1 cellular context compared by ENCODE assay signal in the genomic region with DNA sequence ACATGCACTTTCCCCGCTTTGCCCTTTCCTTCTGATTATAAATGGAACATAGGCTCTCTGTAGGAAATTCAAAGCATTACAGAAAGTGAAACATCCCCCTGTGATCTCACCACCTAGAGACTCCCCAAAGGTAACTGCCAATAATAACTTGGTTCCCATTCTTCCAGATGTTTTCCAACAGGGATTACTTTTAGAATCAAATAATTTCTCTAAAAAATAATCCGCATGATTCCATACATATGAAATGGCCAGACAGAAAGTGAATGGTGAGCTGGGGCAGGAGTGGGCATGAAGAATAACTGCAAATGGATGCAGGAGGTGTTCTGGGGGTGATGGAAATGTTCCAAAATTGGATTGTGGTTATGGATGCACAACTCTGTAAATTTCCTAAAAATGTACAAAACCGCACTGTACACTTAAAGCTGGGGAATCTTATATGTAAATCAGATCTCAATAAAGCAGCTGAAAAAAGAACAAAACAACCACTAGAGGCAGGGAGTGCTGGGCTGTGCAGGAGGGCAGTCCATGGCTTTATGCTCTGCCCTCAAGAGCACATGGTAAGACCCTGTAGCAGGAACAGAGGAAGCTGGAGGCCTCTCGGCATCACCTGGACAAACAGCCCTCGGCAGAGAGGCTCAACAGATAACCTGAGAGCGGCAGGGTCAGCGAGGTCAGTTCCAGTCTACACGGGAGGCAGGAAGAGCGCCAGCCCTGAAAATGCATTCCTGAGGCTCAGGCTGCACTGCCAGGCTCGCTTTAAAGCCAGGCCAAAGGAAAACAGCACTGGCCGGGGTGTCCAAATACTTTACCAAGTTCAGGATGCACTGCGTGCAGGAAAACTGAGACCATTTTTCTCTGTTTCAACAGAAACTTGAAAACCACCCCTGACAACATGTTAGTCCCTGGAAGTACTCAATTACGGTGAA.
TF ChIP-seq lines count a peak whose summit lies in the region.

No MANE protein-coding gene starts in this region.

TF ChIP-seq in HepG2, 621 proteins besides CTCF, POLR2A, EP300 and RAD21 (continued from another document and continues in another):
- TF ChIP-seq, protein P1, sequence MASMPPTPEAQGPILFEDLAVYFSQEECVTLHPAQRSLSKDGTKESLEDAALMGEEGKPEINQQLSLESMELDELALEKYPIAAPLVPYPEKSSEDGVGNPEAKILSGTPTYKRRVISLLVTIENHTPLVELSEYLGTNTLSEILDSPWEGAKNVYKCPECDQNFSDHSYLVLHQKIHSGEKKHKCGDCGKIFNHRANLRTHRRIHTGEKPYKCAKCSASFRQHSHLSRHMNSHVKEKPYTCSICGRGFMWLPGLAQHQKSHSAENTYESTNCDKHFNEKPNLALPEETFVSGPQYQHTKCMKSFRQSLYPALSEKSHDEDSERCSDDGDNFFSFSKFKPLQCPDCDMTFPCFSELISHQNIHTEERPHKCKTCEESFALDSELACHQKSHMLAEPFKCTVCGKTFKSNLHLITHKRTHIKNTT (CRISPR knock-in tag; IDR thresholded peaks at IDR 0.05): no peak
- TF ChIP-seq, protein P2, sequence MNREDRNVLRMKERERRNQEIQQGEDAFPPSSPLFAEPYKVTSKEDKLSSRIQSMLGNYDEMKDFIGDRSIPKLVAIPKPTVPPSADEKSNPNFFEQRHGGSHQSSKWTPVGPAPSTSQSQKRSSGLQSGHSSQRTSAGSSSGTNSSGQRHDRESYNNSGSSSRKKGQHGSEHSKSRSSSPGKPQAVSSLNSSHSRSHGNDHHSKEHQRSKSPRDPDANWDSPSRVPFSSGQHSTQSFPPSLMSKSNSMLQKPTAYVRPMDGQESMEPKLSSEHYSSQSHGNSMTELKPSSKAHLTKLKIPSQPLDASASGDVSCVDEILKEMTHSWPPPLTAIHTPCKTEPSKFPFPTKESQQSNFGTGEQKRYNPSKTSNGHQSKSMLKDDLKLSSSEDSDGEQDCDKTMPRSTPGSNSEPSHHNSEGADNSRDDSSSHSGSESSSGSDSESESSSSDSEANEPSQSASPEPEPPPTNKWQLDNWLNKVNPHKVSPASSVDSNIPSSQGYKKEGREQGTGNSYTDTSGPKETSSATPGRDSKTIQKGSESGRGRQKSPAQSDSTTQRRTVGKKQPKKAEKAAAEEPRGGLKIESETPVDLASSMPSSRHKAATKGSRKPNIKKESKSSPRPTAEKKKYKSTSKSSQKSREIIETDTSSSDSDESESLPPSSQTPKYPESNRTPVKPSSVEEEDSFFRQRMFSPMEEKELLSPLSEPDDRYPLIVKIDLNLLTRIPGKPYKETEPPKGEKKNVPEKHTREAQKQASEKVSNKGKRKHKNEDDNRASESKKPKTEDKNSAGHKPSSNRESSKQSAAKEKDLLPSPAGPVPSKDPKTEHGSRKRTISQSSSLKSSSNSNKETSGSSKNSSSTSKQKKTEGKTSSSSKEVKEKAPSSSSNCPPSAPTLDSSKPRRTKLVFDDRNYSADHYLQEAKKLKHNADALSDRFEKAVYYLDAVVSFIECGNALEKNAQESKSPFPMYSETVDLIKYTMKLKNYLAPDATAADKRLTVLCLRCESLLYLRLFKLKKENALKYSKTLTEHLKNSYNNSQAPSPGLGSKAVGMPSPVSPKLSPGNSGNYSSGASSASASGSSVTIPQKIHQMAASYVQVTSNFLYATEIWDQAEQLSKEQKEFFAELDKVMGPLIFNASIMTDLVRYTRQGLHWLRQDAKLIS (CRISPR knock-in tag; IDR thresholded peaks at IDR 0.05): no peak
- TF ChIP-seq, protein P3, sequence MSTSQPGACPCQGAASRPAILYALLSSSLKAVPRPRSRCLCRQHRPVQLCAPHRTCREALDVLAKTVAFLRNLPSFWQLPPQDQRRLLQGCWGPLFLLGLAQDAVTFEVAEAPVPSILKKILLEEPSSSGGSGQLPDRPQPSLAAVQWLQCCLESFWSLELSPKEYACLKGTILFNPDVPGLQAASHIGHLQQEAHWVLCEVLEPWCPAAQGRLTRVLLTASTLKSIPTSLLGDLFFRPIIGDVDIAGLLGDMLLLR (CRISPR knock-in tag; IDR thresholded peaks at IDR 0.05): no peak
- TF ChIP-seq AHR (CRISPR knock-in tag; IDR thresholded peaks at IDR 0.05): 0 out of 2 replicates have a peak, but pooled peaks have one; percentile 57
- peak; percentile 61 for TF ChIP-seq ZNF629 (CRISPR knock-in tag; conservative IDR thresholded peaks at IDR 0.05)
- TF ChIP-seq ZFP36 (IDR thresholded peaks at IDR 0.05; ENCODE audit: borderline replicate concordance, low read depth, low read length, partially characterized antibody): no peak
- no peak for TF ChIP-seq RNF2 (conservative IDR thresholded peaks at IDR 0.05; ENCODE audit: low read depth)
- no peak for TF ChIP-seq EED (CRISPR knock-in tag; IDR thresholded peaks at IDR 0.05)
- 0 out of 2 replicates have a peak, but pooled peaks have one; percentile 28 for TF ChIP-seq BORCS8-MEF2B (CRISPR knock-in tag; IDR thresholded peaks at IDR 0.05)
- peak; percentile 94; the same call in 1 of the 2 replicates for TF ChIP-seq ZNF205 (CRISPR knock-in tag; IDR thresholded peaks at IDR 0.05)
- no peak for TF ChIP-seq ZNF138 (CRISPR knock-in tag; IDR thresholded peaks at IDR 0.05; ENCODE audit: low read depth)
- TF ChIP-seq ZMYM3 (CRISPR knock-in tag; IDR thresholded peaks at IDR 0.05): peak; percentile 85
- no peak for TF ChIP-seq SMARCC2 (IDR thresholded peaks at IDR 0.05)
- no peak for TF ChIP-seq ZNF383 (CRISPR knock-in tag; IDR thresholded peaks at IDR 0.05; ENCODE audit: borderline replicate concordance)
- TF ChIP-seq, protein P4, sequence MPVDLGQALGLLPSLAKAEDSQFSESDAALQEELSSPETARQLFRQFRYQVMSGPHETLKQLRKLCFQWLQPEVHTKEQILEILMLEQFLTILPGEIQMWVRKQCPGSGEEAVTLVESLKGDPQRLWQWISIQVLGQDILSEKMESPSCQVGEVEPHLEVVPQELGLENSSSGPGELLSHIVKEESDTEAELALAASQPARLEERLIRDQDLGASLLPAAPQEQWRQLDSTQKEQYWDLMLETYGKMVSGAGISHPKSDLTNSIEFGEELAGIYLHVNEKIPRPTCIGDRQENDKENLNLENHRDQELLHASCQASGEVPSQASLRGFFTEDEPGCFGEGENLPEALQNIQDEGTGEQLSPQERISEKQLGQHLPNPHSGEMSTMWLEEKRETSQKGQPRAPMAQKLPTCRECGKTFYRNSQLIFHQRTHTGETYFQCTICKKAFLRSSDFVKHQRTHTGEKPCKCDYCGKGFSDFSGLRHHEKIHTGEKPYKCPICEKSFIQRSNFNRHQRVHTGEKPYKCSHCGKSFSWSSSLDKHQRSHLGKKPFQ (CRISPR knock-in tag; IDR thresholded peaks at IDR 0.05; ENCODE audit: insufficient replicate concordance): no peak
- no peak for TF ChIP-seq HNRNPK (IDR thresholded peaks at IDR 0.05; ENCODE audit: low read depth, low read length, poor library complexity, severe bottlenecking)
- no peak for TF ChIP-seq HES4 (CRISPR knock-in tag; IDR thresholded peaks at IDR 0.05; ENCODE audit: borderline replicate concordance)
- TF ChIP-seq RARA (CRISPR knock-in tag; IDR thresholded peaks at IDR 0.05): peak; percentile 94
- TF ChIP-seq ZSCAN9 (CRISPR knock-in tag; IDR thresholded peaks at IDR 0.05; ENCODE audit: borderline replicate concordance): peak; percentile 82
- no peak for TF ChIP-seq HOXA9 (CRISPR knock-in tag; IDR thresholded peaks at IDR 0.05; ENCODE audit: borderline replicate concordance)
- no peak; the same call in 1 of the 2 replicates for TF ChIP-seq ZNF547 (CRISPR knock-in tag; IDR thresholded peaks at IDR 0.05)
- TF ChIP-seq, protein P5, sequence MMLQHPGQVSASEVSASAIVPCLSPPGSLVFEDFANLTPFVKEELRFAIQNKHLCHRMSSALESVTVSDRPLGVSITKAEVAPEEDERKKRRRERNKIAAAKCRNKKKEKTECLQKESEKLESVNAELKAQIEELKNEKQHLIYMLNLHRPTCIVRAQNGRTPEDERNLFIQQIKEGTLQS (CRISPR knock-in tag; IDR thresholded peaks at IDR 0.05): peak; percentile 52
- no peak for TF ChIP-seq ZFP90 (CRISPR knock-in tag; IDR thresholded peaks at IDR 0.05; ENCODE audit: borderline replicate concordance)
- TF ChIP-seq ARID2 (CRISPR knock-in tag; IDR thresholded peaks at IDR 0.05; ENCODE audit: borderline replicate concordance): no peak
- TF ChIP-seq, protein P6, sequence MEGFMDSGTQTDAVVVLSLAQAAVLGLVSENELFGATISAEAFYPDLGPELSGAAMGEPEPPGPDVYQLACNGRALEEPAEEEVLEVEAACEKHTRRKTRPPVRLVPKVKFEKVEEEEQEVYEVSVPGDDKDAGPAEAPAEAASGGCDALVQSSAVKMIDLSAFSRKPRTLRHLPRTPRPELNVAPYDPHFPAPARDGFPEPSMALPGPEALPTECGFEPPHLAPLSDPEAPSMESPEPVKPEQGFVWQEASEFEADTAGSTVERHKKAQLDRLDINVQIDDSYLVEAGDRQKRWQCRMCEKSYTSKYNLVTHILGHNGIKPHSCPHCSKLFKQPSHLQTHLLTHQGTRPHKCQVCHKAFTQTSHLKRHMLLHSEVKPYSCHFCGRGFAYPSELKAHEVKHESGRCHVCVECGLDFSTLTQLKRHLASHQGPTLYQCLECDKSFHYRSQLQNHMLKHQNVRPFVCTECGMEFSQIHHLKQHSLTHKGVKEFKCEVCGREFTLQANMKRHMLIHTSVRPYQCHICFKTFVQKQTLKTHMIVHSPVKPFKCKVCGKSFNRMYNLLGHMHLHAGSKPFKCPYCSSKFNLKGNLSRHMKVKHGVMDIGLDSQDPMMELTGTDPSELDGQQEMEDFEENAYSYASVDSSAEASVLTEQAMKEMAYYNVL (CRISPR knock-in tag; IDR thresholded peaks at IDR 0.05; ENCODE audit: borderline replicate concordance): peak; percentile 75; the same call in 1 of the 2 replicates
- no peak for TF ChIP-seq SAFB2 (CRISPR knock-in tag; IDR thresholded peaks at IDR 0.05; ENCODE audit: borderline replicate concordance, low read depth)
- TF ChIP-seq SOX5 (CRISPR knock-in tag; IDR thresholded peaks at IDR 0.05; ENCODE audit: borderline replicate concordance): peak; percentile 87
- TF ChIP-seq, protein P7, sequence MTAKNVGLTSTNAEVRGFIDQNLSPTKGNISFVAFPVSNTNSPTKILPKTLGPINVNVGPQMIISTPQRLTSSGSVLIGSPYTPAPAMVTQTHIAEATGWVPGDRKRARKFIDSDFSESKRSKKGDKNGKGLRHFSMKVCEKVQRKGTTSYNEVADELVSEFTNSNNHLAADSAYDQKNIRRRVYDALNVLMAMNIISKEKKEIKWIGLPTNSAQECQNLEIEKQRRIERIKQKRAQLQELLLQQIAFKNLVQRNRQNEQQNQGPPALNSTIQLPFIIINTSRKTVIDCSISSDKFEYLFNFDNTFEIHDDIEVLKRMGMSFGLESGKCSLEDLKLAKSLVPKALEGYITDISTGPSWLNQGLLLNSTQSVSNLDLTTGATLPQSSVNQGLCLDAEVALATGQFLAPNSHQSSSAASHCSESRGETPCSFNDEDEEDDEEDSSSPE (CRISPR knock-in tag; IDR thresholded peaks at IDR 0.05): peak; percentile 74
- TF ChIP-seq, protein P8, sequence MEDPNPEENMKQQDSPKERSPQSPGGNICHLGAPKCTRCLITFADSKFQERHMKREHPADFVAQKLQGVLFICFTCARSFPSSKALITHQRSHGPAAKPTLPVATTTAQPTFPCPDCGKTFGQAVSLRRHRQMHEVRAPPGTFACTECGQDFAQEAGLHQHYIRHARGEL (CRISPR knock-in tag; IDR thresholded peaks at IDR 0.05): no peak
- TF ChIP-seq ZFP37 (CRISPR knock-in tag; IDR thresholded peaks at IDR 0.05; ENCODE audit: borderline replicate concordance): 0 out of 2 replicates have a peak, but pooled peaks have one; percentile 56
- TF ChIP-seq, protein P9, sequence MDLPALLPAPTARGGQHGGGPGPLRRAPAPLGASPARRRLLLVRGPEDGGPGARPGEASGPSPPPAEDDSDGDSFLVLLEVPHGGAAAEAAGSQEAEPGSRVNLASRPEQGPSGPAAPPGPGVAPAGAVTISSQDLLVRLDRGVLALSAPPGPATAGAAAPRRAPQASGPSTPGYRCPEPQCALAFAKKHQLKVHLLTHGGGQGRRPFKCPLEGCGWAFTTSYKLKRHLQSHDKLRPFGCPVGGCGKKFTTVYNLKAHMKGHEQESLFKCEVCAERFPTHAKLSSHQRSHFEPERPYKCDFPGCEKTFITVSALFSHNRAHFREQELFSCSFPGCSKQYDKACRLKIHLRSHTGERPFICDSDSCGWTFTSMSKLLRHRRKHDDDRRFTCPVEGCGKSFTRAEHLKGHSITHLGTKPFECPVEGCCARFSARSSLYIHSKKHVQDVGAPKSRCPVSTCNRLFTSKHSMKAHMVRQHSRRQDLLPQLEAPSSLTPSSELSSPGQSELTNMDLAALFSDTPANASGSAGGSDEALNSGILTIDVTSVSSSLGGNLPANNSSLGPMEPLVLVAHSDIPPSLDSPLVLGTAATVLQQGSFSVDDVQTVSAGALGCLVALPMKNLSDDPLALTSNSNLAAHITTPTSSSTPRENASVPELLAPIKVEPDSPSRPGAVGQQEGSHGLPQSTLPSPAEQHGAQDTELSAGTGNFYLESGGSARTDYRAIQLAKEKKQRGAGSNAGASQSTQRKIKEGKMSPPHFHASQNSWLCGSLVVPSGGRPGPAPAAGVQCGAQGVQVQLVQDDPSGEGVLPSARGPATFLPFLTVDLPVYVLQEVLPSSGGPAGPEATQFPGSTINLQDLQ (CRISPR knock-in tag; IDR thresholded peaks at IDR 0.05): no peak
- no peak for TF ChIP-seq NFE2 (CRISPR knock-in tag; IDR thresholded peaks at IDR 0.05)
- TF ChIP-seq ZNF446 (CRISPR knock-in tag; IDR thresholded peaks at IDR 0.05): no peak
- TF ChIP-seq ZNF44 (CRISPR knock-in tag; IDR thresholded peaks at IDR 0.05): no peak
- peak; percentile 96 for TF ChIP-seq SALL1 (CRISPR knock-in tag; IDR thresholded peaks at IDR 0.05)
- TF ChIP-seq ZNF143 (CRISPR knock-in tag; IDR thresholded peaks at IDR 0.05): 0 out of 2 replicates have a peak, but pooled peaks have one; percentile 32
- TF ChIP-seq BCL6 (CRISPR knock-in tag; IDR thresholded peaks at IDR 0.05): peak; percentile 88
- peak; percentile 88 for TF ChIP-seq HDAC1 (CRISPR knock-in tag; IDR thresholded peaks at IDR 0.05)
- peak; percentile 59; the same call in 1 of the 2 replicates for TF ChIP-seq ZNF749 (CRISPR knock-in tag; IDR thresholded peaks at IDR 0.05; ENCODE audit: borderline replicate concordance)
- peak; percentile 93 for TF ChIP-seq ZEB1 (IDR thresholded peaks at IDR 0.05; ENCODE audit: insufficient replicate concordance, low read depth)
- TF ChIP-seq TEAD3 (CRISPR knock-in tag; optimal IDR thresholded peaks at IDR 0.05; ENCODE audit: borderline replicate concordance): peak; percentile 96
- TF ChIP-seq KLF16 (CRISPR knock-in tag; IDR thresholded peaks at IDR 0.05): no peak
- TF ChIP-seq, protein P10, sequence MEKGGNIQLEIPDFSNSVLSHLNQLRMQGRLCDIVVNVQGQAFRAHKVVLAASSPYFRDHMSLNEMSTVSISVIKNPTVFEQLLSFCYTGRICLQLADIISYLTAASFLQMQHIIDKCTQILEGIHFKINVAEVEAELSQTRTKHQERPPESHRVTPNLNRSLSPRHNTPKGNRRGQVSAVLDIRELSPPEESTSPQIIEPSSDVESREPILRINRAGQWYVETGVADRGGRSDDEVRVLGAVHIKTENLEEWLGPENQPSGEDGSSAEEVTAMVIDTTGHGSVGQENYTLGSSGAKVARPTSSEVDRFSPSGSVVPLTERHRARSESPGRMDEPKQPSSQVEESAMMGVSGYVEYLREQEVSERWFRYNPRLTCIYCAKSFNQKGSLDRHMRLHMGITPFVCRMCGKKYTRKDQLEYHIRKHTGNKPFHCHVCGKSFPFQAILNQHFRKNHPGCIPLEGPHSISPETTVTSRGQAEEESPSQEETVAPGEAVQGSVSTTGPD (CRISPR knock-in tag; IDR thresholded peaks at IDR 0.05): peak; percentile 94
- TF ChIP-seq MXI1 (IDR thresholded peaks at IDR 0.05; ENCODE audit: borderline replicate concordance, low read depth, low read length): peak; percentile 63; the same call in 1 of the 3 replicates
